Comparison of ENCODE assay signal across 8 cellular contexts in the genomic region with DNA sequence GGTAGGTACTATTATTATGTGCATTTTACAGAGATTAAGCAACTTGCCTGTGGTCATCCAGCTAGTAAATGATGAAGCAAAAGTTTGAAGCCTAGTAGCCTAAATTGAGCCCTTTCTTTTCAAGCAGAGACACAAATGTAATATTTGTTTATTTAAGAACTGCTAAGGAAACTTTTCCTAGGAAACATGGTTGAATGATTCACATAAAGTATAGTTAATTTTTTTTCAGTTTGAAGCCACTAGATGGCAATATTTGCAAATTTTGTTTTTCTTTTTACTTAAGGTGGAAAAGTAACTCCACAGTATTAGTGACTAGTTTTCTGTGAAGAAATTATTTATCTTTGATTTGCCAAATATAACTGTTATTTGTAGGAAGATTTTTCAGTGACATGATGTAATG. TPM values are rescaled to one million over a fixed set of nuclear protein-coding genes. Genes with fewer than 3 reads are reported as not detected.
DNase-seq lines count a peak whose midpoint lies in the region; ATAC-seq and TF ChIP-seq lines count a peak whose summit lies in the region.

No MANE protein-coding gene starts in this region.

- intact Hi-C loops in esophagus squamous epithelium (cut with DNase I): loop anchor here (10.0 kb wide), 1 partner anchor 343 kb away; no protein-coding TSS in a partner anchor

- H3K9me3 ChIP-seq in esophagus squamous epithelium (peaks cover 0 to 4% (median 0%) of the 10 kb centered on the region in 3 donors), thoracic aorta (no peaks in the 10 kb centered on the region)

- ATAC-seq in thoracic aorta (ENCODE audit: insufficient number of reproducible peaks, low FRiP score, low read depth) (no peak), GM19035 (IDR thresholded peaks at IDR 0.05; ENCODE audit: unreplicated experiment) (no peak)

- no peak overlapping the region for H3K27ac ChIP-seq in esophagus squamous epithelium
- H3K27ac ChIP-seq in thoracic aorta: no peak overlapping the region

- TF ChIP-seq POLR2A in esophagus squamous epithelium (IDR thresholded peaks at IDR 0.05): no peak

- H3K4me3 ChIP-seq in esophagus squamous epithelium: no peak overlapping the region
- no peak overlapping the region for H3K4me3 ChIP-seq in thoracic aorta

- DNase-seq in NCI-H748 (lab: John Stamatoyannopoulos, UW; ENCODE audit: unreplicated experiment) (peak; percentile 29), NCI-H748 treated with DMSO at 0.1 percent for 48 hours (lab: John Stamatoyannopoulos, UW) (no peak), NCI-H526 treated with DMSO at 0.1 percent for 48 hours (lab: John Stamatoyannopoulos, UW) (peak; percentile 15), esophagus squamous epithelium (lab: John Stamatoyannopoulos, UW) (no peak), thoracic aorta (ENCODE audit: low spot score) (no peak), mucosa of gallbladder (ENCODE audit: low spot score) (no peak)
- DNase-seq in stimulated activated CD8-positive, alpha-beta memory T cell treated with anti-CD3 and anti-CD28 coated beads, Interleukin-4, amount 100 ng/mL, for 48 hours: no peak

- TF ChIP-seq CTCF in esophagus squamous epithelium (IDR thresholded peaks at IDR 0.05) (peak in 4 of 6 experiments; percentile 19 to 48 (median 30)), thoracic aorta (IDR thresholded peaks at IDR 0.05) (peak; percentile 24)

- no peaks in the 10 kb centered on the region for H3K27me3 ChIP-seq in esophagus squamous epithelium
- H3K27me3 ChIP-seq in thoracic aorta (replicated peaks; ENCODE audit: insufficient read depth): no peaks in the 10 kb centered on the region

- H3K36me3 ChIP-seq in esophagus squamous epithelium (no peaks in the 10 kb centered on the region), thoracic aorta (no peaks in the 10 kb centered on the region)

- peaks cover 0 to 4% (median 0%) of the 10 kb centered on the region in 3 donors for H3K4me1 ChIP-seq in esophagus squamous epithelium
- no peaks in the 10 kb centered on the region for H3K4me1 ChIP-seq in thoracic aorta (ENCODE audit: control insufficient read depth in 1 of 2, low read depth in 2 of 2)

RNA-seq across cellular contexts. Expression of a gene that starts 52.8 kb away (rescaled TPM):
- total RNA-seq in esophagus squamous epithelium (10 to 100 TPM; 31.3 to 55.5 (median 47.5) TPM), thoracic aorta (10 to 100 TPM; 49.3 to 58.8 TPM), mucosa of gallbladder (60.8 TPM)

Comparison
In these comparisons a context has a peak if more than half of its experiments do, and no peak if none do; other contexts are left out.
1. DNase-seq: peak in NCI-H748 (single experiment) and NCI-H526 treated with DMSO at 0.1 percent for 48 hours (single experiment); none in NCI-H748 treated with DMSO at 0.1 percent for 48 hours (single experiment), esophagus squamous epithelium (single experiment), thoracic aorta (single experiment), stimulated activated CD8-positive, alpha-beta memory T cell treated with anti-CD3 and anti-CD28 coated beads, Interleukin-4, amount 100 ng/mL, for 48 hours (single experiment) and mucosa of gallbladder (single experiment).